Comparison of ENCODE assay signal across 8 cellular contexts in genomic region chr13:76992548-76993001, GRCh38. TPM values are rescaled to one million over a fixed set of nuclear protein-coding genes. Genes with fewer than 3 reads are reported as not detected.
DNase-seq lines count a peak whose midpoint lies in the region; ATAC-seq and TF ChIP-seq lines count a peak whose summit lies in the region.

No MANE protein-coding gene starts in this region.

- H3K4me1 ChIP-seq in Peyer's patch (peaks cover 0 to 13% (median 2%) of the 10 kb centered on the region in 4 donors), breast epithelium (peaks cover 0 to 13% of the 10 kb centered on the region in 2 donors)

- no peaks in the 10 kb centered on the region for H3K9me3 ChIP-seq in Peyer's patch
- no peaks in the 10 kb centered on the region for H3K9me3 ChIP-seq in breast epithelium

- peak; percentile 7 for ATAC-seq in GM21515 (IDR thresholded peaks at IDR 0.05; ENCODE audit: unreplicated experiment)

- H3K36me3 ChIP-seq in Peyer's patch (peaks cover 0 to 24% (median 0%) of the 10 kb centered on the region in 3 donors), breast epithelium (no peaks in the 10 kb centered on the region), kidney epithelial cell (ENCODE audit: control insufficient read depth, insufficient read depth, low read length) (no peaks in the 10 kb centered on the region)

- no peak for TF ChIP-seq CTCF in AG09309 (IDR thresholded peaks at IDR 0.05; ENCODE audit: control insufficient read depth, insufficient read depth, low read depth, low read length, missing control alignments)
- TF ChIP-seq CTCF in Peyer's patch (IDR thresholded peaks at IDR 0.05): no peak
- TF ChIP-seq CTCF in breast epithelium (IDR thresholded peaks at IDR 0.05): no peak
- TF ChIP-seq CTCF in kidney epithelial cell (IDR thresholded peaks at IDR 0.05; ENCODE audit: insufficient read depth, low read length, poor library complexity, severe bottlenecking): no peak

- H3K27me3 ChIP-seq in Peyer's patch (no peaks in the 10 kb centered on the region), breast epithelium (no peaks in the 10 kb centered on the region), kidney epithelial cell (ENCODE audit: control insufficient read depth, insufficient read depth, low read length) (no peaks in the 10 kb centered on the region)

- no peak for TF ChIP-seq POLR2A in Peyer's patch (IDR thresholded peaks at IDR 0.05)
- TF ChIP-seq POLR2A in breast epithelium (IDR thresholded peaks at IDR 0.05): no peak

- intact Hi-C loops in breast epithelium (cut with DNase I; ENCODE audit: low total_unique reads): no loop called here

- DNase-seq in AG09309 (ENCODE audit: low read depth) (no peak), Peyer's patch (peak; percentile 26 to 63 (median 60)), breast epithelium (ENCODE audit: low spot score in 2 of 2) (peak in 1 of 2 donors; percentile 40), kidney epithelial cell (ENCODE audit: low read depth) (no peak), GM19240 (ENCODE audit: insufficient read length, low spot score) (no peak), DMS153 (lab: John Stamatoyannopoulos, UW) (no peak)
- peak; percentile 21 for DNase-seq in stimulated activated CD4-positive, alpha-beta T cell treated with anti-CD3 and anti-CD28 coated beads, Interleukin-15, amount 100 ng/mL, for 24 hours

- H3K4me3 ChIP-seq in AG09309 (ENCODE audit: control insufficient read depth, low read depth, low read length) (peak overlapping the region; percentile 95), Peyer's patch (peak overlapping the region; percentile 81 to 88 (median 86)), breast epithelium (peak overlapping the region; percentile 82 to 91 (median 86)), kidney epithelial cell (ENCODE audit: low read depth, low read length) (peak overlapping the region; percentile 99)

- H3K27ac ChIP-seq in Peyer's patch: peak overlapping the region; percentile 95 to 96 (median 96)
- H3K27ac ChIP-seq in breast epithelium: peak overlapping the region; percentile 96 to 98

RNA-seq across cellular contexts. Expression of gene CLN5, which starts 0.7 kb away (rescaled TPM):
- total RNA-seq in Peyer's patch (10 to 100 TPM in 3 of 4 donors, 1 to 10 TPM in 1; 9.1 to 24.3 (median 21.6) TPM), breast epithelium (10 to 100 TPM; 27.4 to 40.5 (median 32.4) TPM), kidney epithelial cell (20.5 and 26.4 TPM in 2 replicates)

RNA-seq across cellular contexts. Expression of gene FBXL3, which starts 34.4 kb away (rescaled TPM):
- 10 to 100 TPM; 48.7 to 66.2 (median 52.7) TPM for total RNA-seq in Peyer's patch
- total RNA-seq in breast epithelium: 100 to 1,000 TPM; 110 to 129 (median 128) TPM
- total RNA-seq in kidney epithelial cell: 35.2 and 38.0 TPM in 2 replicates

RNA-seq across cellular contexts. Expression of gene ACOD1, which starts 44.3 kb away (rescaled TPM):
- total RNA-seq in Peyer's patch (not detected), breast epithelium (not detected), kidney epithelial cell (not detected in 2 replicates)

Comparison
In these comparisons a context has a peak if more than half of its experiments do, and no peak if none do; other contexts are left out.
1. DNase-seq: peak in Peyer's patch (3 of 3) and stimulated activated CD4-positive, alpha-beta T cell treated with anti-CD3 and anti-CD28 coated beads, Interleukin-15, amount 100 ng/mL, for 24 hours (single experiment); none in AG09309 (single experiment), kidney epithelial cell (single experiment), GM19240 (single experiment) and DMS153 (single experiment).
2. Peak in every context shown above with its lines, with median percentiles within 50 percentile points of each other: H3K4me3 ChIP-seq.